Comparison of ENCODE assay signal across 20 cellular contexts in genomic region chrX:153755136-153755535, GRCh38. TPM values are rescaled to one million over a fixed set of nuclear protein-coding genes. Genes with fewer than 3 reads are reported as not detected.
"Had no signal": no experiment of that assay in that cellular context is flagged by ENCODE, and none has a peak within 500 bp of the region (broad histone marks: within the 10 kb centered on the region; RNA-seq: fewer than 3 reads in every experiment).

No MANE protein-coding gene starts in this region.

- H3K27me3 ChIP-seq: gastrocnemius medialis, left lung, sigmoid colon, suprapubic skin, thyroid gland, upper lobe of left lung, uterus had no signal

- DNase-seq: cortex of kidney; dorsolateral prefrontal cortex; effector CD8-positive, alpha-beta T cell; gastrocnemius medialis; islet precursor cell; left lung; lower lobe of right lung; natural killer cell; sigmoid colon; stimulated activated CD4-positive, alpha-beta T cell treated with anti-CD3 and anti-CD28 coated beads, Interleukin-12 subunit alpha, Interleukin-12 subunit beta, amount 100 ng/mL, for 4 hours; stimulated activated naive CD4-positive, alpha-beta T cell treated with Interleukin-2 at 50 U/mL for 16 hours; thyroid gland; upper lobe of left lung; uterus had no signal

- ATAC-seq: esophagus mucosa, gastrocnemius medialis, left lung, lower lobe of right lung, natural killer cell had no signal

- H3K4me1 ChIP-seq: gastrocnemius medialis, left lung, lower lobe of right lung, sigmoid colon, suprapubic skin, thyroid gland, upper lobe of left lung, uterus had no signal

- H3K36me3 ChIP-seq: gastrocnemius medialis, left lung, lower lobe of right lung, sigmoid colon, suprapubic skin, thyroid gland, upper lobe of left lung, uterus had no signal

- H3K27ac ChIP-seq: dorsolateral prefrontal cortex, gastrocnemius medialis, left lung, lower lobe of right lung, sigmoid colon, skin epidermis, suprapubic skin, thyroid gland, upper lobe of left lung, uterus had no signal

- FAIRE-seq: endometrium had no signal

- H3K9me3 ChIP-seq: left lung, lower lobe of right lung, sigmoid colon, suprapubic skin, thyroid gland, uterus had no signal

- H3K4me3 ChIP-seq: dorsolateral prefrontal cortex, gastrocnemius medialis, left lung, lower lobe of right lung, sigmoid colon, skin epidermis, suprapubic skin, thyroid gland, upper lobe of left lung, uterus had no signal

RNA-seq across cellular contexts. Expression of gene SRPK3, which starts 25.7 kb away (rescaled TPM):
- total RNA-seq: lower lobe of right lung, mesothelial cell of epicardium, natural killer cell, osteocyte had no signal
